ENCODE assay signal across 28 cellular contexts in the genomic region with DNA sequence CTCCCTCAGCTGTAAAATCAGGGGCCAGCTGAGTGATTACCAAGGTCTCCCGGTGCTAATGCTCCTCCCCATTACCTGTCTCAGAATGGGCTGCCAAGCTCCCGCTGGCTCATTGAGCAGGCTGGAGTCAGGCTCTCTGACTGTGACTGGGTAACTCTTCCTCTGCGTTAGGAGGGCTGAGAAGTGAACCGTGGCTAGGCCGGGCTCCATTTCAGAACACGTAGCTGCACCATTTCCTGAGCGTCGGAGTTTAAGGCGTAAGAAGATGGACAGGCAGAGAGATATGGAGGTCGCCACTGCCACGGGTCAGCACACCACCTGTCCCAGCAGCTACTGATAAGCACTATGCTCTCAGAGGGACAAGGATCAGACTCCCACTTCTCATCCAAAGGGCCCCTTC.
"Had no signal": no experiment of that assay in that cellular context is flagged by ENCODE, and none has a peak within 500 bp of the region (broad histone marks: within the 10 kb centered on the region; RNA-seq: fewer than 3 reads in every experiment).

No MANE protein-coding gene starts in this region.

- H3K36me3 Mint-ChIP-seq: activated CD4-positive, alpha-beta memory T cell treated with anti-CD3 and anti-CD28 coated beads for 36 hours; activated naive CD8-positive, alpha-beta T cell had no signal

- H3K36me3 ChIP-seq: esophagus muscularis mucosa, gastrocnemius medialis had no signal

- H3K27ac ChIP-seq: esophagus muscularis mucosa, foreskin keratinocyte, gastrocnemius medialis had no signal

- DNase-seq: activated CD4-positive, alpha-beta memory T cell treated with anti-CD3 and anti-CD28 coated beads for 36 hours; activated CD4-positive, alpha-beta T cell treated with anti-CD3 and anti-CD28 coated beads for 36 hours; activated CD4-positive, alpha-beta T cell treated with anti-CD3 and anti-CD28 coated beads, Interleukin-2, amount 10 ng/mL, durations not matched to agents 24 days and 14 days; activated CD4-positive, CD25-positive, alpha-beta regulatory T cell; activated CD4-positive, CD25-positive, alpha-beta regulatory T cell treated with anti-CD3 and anti-CD28 coated beads, Interleukin-2, amount 50 U/mL, for 72 hours; activated CD8-positive, alpha-beta T cell treated with anti-CD3 and anti-CD28 coated beads, Interleukin-2, amount 10 ng/mL, durations not matched to agents 7 days and 5 days; activated effector memory CD4-positive, alpha-beta T cell treated with Interleukin-2 at 50 U/mL for 16 hours; activated gamma-delta T cell treated with Interleukin-2 at 50 U/mL for 16 hours; activated naive CD4-positive, alpha-beta T cell treated with anti-CD3 and anti-CD28 coated beads, Interleukin-2, amount 50 U/mL, for 16 hours; activated naive CD4-positive, alpha-beta T cell treated with Interleukin-2 at 50 U/mL for 16 hours; activated T-cell treated with anti-CD3 and anti-CD28 coated beads, Interleukin-2, amount 50 U/mL, for 4 hours; amniotic stem cell; anterior cingulate cortex; caudate nucleus; cortex of kidney; dermis blood vessel endothelial cell; effector CD4-positive, alpha-beta T cell; effector memory CD8-positive, alpha-beta T cell; erythroblast; foreskin keratinocyte; gastrocnemius medialis; glutamatergic neuron; T-helper 2 cell had no signal

- ATAC-seq: activated CD4-positive, alpha-beta T cell treated with anti-CD3 and anti-CD28 coated beads for 36 hours; activated CD8-positive, alpha-beta T cell treated with anti-CD3 and anti-CD28 coated beads, Interleukin-2, amount 10 ng/mL, durations not matched to agents 7 days and 5 days; activated T-cell treated with anti-CD3 and anti-CD28 coated beads, Interleukin-2, amount 50 U/mL, for 4 hours; activated T-helper 17 cell treated with anti-CD3 and anti-CD28 coated beads, Interleukin-2, amount 50 U/mL, for 72 hours; effector memory CD8-positive, alpha-beta T cell; foreskin keratinocyte; gastrocnemius medialis had no signal

- FAIRE-seq: astrocyte, colon had no signal

- H3K4me3 Mint-ChIP-seq: activated CD4-positive, alpha-beta memory T cell treated with anti-CD3 and anti-CD28 coated beads for 36 hours; activated CD4-positive, alpha-beta T cell treated with anti-CD3 and anti-CD28 coated beads for 36 hours; activated CD4-positive, alpha-beta T cell treated with anti-CD3 and anti-CD28 coated beads, Interleukin-2, amount 10 ng/mL, durations not matched to agents 24 days and 14 days; activated CD8-positive, alpha-beta T cell treated with anti-CD3 and anti-CD28 coated beads, Interleukin-2, amount 10 ng/mL, durations not matched to agents 7 days and 5 days; activated naive CD8-positive, alpha-beta T cell; activated T-cell treated with anti-CD3 and anti-CD28 coated beads, Interleukin-2, amount 50 U/mL, for 4 hours; activated T-helper 17 cell treated with anti-CD3 and anti-CD28 coated beads, Interleukin-2, amount 50 U/mL, for 72 hours; effector memory CD8-positive, alpha-beta T cell had no signal

- H3K27ac Mint-ChIP-seq: activated CD4-positive, alpha-beta memory T cell treated with anti-CD3 and anti-CD28 coated beads for 36 hours; activated CD4-positive, alpha-beta T cell treated with anti-CD3 and anti-CD28 coated beads for 36 hours; activated CD4-positive, alpha-beta T cell treated with anti-CD3 and anti-CD28 coated beads, Interleukin-2, amount 10 ng/mL, durations not matched to agents 24 days and 14 days; activated CD8-positive, alpha-beta T cell treated with anti-CD3 and anti-CD28 coated beads, Interleukin-2, amount 10 ng/mL, durations not matched to agents 7 days and 5 days; activated naive CD8-positive, alpha-beta T cell; activated T-helper 17 cell treated with anti-CD3 and anti-CD28 coated beads, Interleukin-2, amount 50 U/mL, for 72 hours; effector memory CD8-positive, alpha-beta T cell had no signal

- H3K9me3 Mint-ChIP-seq: activated CD4-positive, alpha-beta T cell treated with anti-CD3 and anti-CD28 coated beads, Interleukin-2, amount 10 ng/mL, durations not matched to agents 24 days and 14 days had no signal

- H3K4me1 ChIP-seq: esophagus muscularis mucosa, foreskin keratinocyte had no signal

- H3K27me3 ChIP-seq: foreskin keratinocyte, gastrocnemius medialis had no signal

- H3K9me3 ChIP-seq: gastrocnemius medialis had no signal

- H3K27me3 Mint-ChIP-seq: activated CD4-positive, alpha-beta memory T cell treated with anti-CD3 and anti-CD28 coated beads for 36 hours; activated CD4-positive, alpha-beta T cell treated with anti-CD3 and anti-CD28 coated beads for 36 hours; activated CD4-positive, alpha-beta T cell treated with anti-CD3 and anti-CD28 coated beads, Interleukin-2, amount 10 ng/mL, durations not matched to agents 24 days and 14 days; activated naive CD8-positive, alpha-beta T cell; effector memory CD8-positive, alpha-beta T cell had no signal

- H3K4me3 ChIP-seq: esophagus muscularis mucosa, gastrocnemius medialis had no signal

- H3K4me1 Mint-ChIP-seq: activated CD4-positive, alpha-beta T cell treated with anti-CD3 and anti-CD28 coated beads for 36 hours; activated CD4-positive, alpha-beta T cell treated with anti-CD3 and anti-CD28 coated beads, Interleukin-2, amount 10 ng/mL, durations not matched to agents 24 days and 14 days; activated T-helper 17 cell treated with anti-CD3 and anti-CD28 coated beads, Interleukin-2, amount 50 U/mL, for 72 hours had no signal
